23 cellular contexts compared by ENCODE assay signal in the genomic region with DNA sequence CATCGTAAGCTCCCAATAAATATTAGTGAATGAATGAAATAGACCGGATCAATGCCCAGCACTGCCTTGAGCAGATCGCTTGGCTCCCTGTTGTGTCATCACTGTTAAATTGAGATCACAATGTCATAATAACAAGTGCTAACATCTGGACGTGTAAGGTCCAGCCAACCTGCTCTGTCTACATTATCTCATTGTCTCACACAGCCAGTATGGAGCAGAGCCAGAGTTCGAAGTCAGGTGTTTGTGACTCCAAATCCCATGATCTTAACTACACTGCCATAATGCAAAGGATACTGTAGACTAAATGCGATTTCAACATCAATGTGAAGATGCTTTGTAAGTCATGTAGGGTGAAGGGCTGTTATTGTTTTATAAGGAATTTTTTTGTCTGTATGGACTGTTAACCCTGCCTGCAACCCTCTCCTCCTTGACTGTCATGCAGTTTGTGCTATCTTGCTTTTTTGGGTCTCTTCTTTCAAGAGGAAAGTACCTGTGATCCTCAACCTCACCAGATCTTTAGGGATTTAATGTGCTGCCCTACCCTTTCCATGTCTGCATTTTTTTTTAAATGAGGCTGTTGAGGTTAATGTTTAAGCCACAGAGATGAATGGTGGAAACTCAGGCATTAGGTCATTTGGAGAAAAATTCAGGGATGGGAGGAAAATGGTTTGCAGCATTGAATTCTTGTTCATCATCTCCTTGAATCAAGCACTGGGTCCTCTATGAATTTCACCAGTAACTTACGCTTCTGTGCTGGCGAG. TPM values are rescaled to one million over a fixed set of nuclear protein-coding genes. Genes with fewer than 3 reads are reported as not detected.
"Had no signal": no experiment of that assay in that cellular context is flagged by ENCODE, and none has a peak within 500 bp of the region (broad histone marks: within the 10 kb centered on the region; RNA-seq: fewer than 3 reads in every experiment).

No MANE protein-coding gene starts in this region.

- FAIRE-seq: frontal cortex, small intestine had no signal

- H3K4me1 ChIP-seq: stomach, uterus had no signal

- ATAC-seq: heart left ventricle, right cardiac atrium had no signal

- H3K27me3 ChIP-seq: heart left ventricle, stomach, uterus had no signal

- H3K4me3 ChIP-seq: coronary artery, heart left ventricle, stomach, uterus had no signal

- DNase-seq: effector CD4-positive, alpha-beta T cell; heart left ventricle; hippocampal formation; kidney glomerular epithelial cell; mesendoderm; naive B cell; nephron progenitor cell; right cardiac atrium; small intestine; stimulated activated CD4-positive, alpha-beta T cell treated with anti-CD3 and anti-CD28 coated beads, Interleukin-12 subunit alpha, Interleukin-12 subunit beta, amount 100 ng/mL, for 4 hours; stimulated activated naive CD4-positive, alpha-beta T cell; stomach; trophoblast cell; uterus had no signal

- H3K27ac ChIP-seq: coronary artery, heart left ventricle, neutrophil, stomach, uterus had no signal

- H3K9me3 ChIP-seq: heart left ventricle, neutrophil, stomach, uterus had no signal

- H3K36me3 ChIP-seq: heart left ventricle, neutrophil, uterus had no signal

RNA-seq across cellular contexts. Expression of a gene that starts 49.0 kb away (rescaled TPM):
- total RNA-seq: dermis microvascular lymphatic vessel endothelial cell, frontal cortex, glomerular endothelial cell, heart left ventricle, liver, lung microvascular endothelial cell, osteocyte, posterior vena cava, right cardiac atrium, stomach, uterus had no signal

RNA-seq across cellular contexts. Expression of a gene that starts 51.9 kb away (rescaled TPM):
- total RNA-seq: lung microvascular endothelial cell had no signal
